In the genomic region with DNA sequence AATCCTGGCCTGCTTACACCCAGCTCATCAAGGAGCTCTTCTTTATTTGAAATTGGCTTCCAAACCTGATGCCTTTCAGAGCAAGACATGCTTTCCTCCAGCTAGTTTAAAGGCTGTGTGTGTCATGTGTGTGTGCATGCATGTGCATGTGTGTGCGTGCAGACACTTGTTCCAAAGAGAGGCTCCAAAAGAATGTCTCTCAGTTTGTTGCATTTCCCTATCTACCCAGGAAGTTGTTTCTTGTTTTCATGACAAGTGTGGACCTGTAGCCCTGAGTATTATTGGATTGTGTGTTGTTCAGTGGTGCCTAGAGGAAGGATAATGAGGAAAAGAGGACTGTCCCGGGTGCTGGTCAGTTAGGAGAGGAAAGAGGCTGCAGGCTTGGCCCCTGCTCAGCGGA, we compare ENCODE assay signal across 1 cellular context.
TF ChIP-seq lines count a peak whose summit lies in the region.

No MANE protein-coding gene starts in this region.

TF ChIP-seq in GM23338, 12 proteins besides CTCF, POLR2A, EP300 and RAD21 (continued from another document):
- TF ChIP-seq, protein P1, sequence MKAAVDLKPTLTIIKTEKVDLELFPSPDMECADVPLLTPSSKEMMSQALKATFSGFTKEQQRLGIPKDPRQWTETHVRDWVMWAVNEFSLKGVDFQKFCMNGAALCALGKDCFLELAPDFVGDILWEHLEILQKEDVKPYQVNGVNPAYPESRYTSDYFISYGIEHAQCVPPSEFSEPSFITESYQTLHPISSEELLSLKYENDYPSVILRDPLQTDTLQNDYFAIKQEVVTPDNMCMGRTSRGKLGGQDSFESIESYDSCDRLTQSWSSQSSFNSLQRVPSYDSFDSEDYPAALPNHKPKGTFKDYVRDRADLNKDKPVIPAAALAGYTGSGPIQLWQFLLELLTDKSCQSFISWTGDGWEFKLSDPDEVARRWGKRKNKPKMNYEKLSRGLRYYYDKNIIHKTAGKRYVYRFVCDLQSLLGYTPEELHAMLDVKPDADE (IDR thresholded peaks at IDR 0.05): no peak
- TF ChIP-seq JUNB (IDR thresholded peaks at IDR 0.05; ENCODE audit: unreplicated experiment): no peak
- no peak for TF ChIP-seq ZNF114 (CRISPR knock-in tag; IDR thresholded peaks at IDR 0.05)
- no peak for TF ChIP-seq ZNF331 (CRISPR knock-in tag; IDR thresholded peaks at IDR 0.05; ENCODE audit: low read depth)
- TF ChIP-seq, protein P2, sequence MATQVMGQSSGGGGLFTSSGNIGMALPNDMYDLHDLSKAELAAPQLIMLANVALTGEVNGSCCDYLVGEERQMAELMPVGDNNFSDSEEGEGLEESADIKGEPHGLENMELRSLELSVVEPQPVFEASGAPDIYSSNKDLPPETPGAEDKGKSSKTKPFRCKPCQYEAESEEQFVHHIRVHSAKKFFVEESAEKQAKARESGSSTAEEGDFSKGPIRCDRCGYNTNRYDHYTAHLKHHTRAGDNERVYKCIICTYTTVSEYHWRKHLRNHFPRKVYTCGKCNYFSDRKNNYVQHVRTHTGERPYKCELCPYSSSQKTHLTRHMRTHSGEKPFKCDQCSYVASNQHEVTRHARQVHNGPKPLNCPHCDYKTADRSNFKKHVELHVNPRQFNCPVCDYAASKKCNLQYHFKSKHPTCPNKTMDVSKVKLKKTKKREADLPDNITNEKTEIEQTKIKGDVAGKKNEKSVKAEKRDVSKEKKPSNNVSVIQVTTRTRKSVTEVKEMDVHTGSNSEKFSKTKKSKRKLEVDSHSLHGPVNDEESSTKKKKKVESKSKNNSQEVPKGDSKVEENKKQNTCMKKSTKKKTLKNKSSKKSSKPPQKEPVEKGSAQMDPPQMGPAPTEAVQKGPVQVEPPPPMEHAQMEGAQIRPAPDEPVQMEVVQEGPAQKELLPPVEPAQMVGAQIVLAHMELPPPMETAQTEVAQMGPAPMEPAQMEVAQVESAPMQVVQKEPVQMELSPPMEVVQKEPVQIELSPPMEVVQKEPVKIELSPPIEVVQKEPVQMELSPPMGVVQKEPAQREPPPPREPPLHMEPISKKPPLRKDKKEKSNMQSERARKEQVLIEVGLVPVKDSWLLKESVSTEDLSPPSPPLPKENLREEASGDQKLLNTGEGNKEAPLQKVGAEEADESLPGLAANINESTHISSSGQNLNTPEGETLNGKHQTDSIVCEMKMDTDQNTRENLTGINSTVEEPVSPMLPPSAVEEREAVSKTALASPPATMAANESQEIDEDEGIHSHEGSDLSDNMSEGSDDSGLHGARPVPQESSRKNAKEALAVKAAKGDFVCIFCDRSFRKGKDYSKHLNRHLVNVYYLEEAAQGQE (IDR thresholded peaks at IDR 0.05; ENCODE audit: unreplicated experiment): no peak
- no peak for TF ChIP-seq EZH2phosphoT487 (IDR thresholded peaks at IDR 0.05; ENCODE audit: unreplicated experiment)
TF ChIP-seq in GM23338: peak in this region for 0.
